9 cellular contexts compared by ENCODE assay signal in genomic region chr1:205354259-205354904, GRCh38. TPM values are rescaled to one million over a fixed set of nuclear protein-coding genes. Genes with fewer than 3 reads are reported as not detected.
DNase-seq lines count a peak whose midpoint lies in the region; ATAC-seq, FAIRE-seq and TF ChIP-seq lines count a peak whose summit lies in the region.
"Had no signal": no experiment of that assay in that cellular context is flagged by ENCODE, and none has a peak within 500 bp of the region (broad histone marks: within the 10 kb centered on the region; RNA-seq: fewer than 3 reads in every experiment).

No MANE protein-coding gene starts in this region.

- peaks cover 17% of the 10 kb centered on the region for H3K27me3 ChIP-seq in AG04450 (ENCODE audit: control insufficient read depth, insufficient read depth, low read length)
- H3K27me3 ChIP-seq in naive thymus-derived CD4-positive, alpha-beta T cell (ENCODE audit: control insufficient read depth in 2 of 2, insufficient read depth in 2 of 2, low read length in 2 of 2): no peaks in the 10 kb centered on the region
- no peaks in the 10 kb centered on the region for H3K27me3 ChIP-seq in testis

- H3K9me3 ChIP-seq in AG04450 (ENCODE audit: control insufficient read depth, insufficient read depth, low read length) (no peaks in the 10 kb centered on the region), testis (no peaks in the 10 kb centered on the region)
- H3K9me3 ChIP-seq in naive thymus-derived CD4-positive, alpha-beta T cell (ENCODE audit: control insufficient read depth in 2 of 3, low read length in 3 of 3): no peaks in the 10 kb centered on the region

- TF ChIP-seq POLR2A in H54 (IDR thresholded peaks at IDR 0.05; ENCODE audit: low read depth, low read length) (no peak), testis (IDR thresholded peaks at IDR 0.05) (no peak)

- 37 to 42% methylated on average over 3 of the region's 3 CpGs for WGBS in testis, 2 donors

- peaks cover 22% of the 10 kb centered on the region for H3K4me1 Mint-ChIP-seq in endothelial cell (ENCODE audit: unreplicated experiment)
- peaks cover 0 to 4% (median 0%) of the 10 kb centered on the region in 7 donors for H3K4me1 Mint-ChIP-seq in naive thymus-derived CD4-positive, alpha-beta T cell

- TF ChIP-seq CTCF in AG04450 (IDR thresholded peaks at IDR 0.05; ENCODE audit: low read depth, low read length) (peak; percentile 94), endothelial cell (IDR thresholded peaks at IDR 0.05; ENCODE audit: unreplicated experiment) (peak; percentile 91), testis (IDR thresholded peaks at IDR 0.05) (peak; percentile 87 to 91 (median 90))

- no peaks in the 10 kb centered on the region for H3K9me3 Mint-ChIP-seq in endothelial cell (ENCODE audit: unreplicated experiment)
- no peaks in the 10 kb centered on the region for H3K9me3 Mint-ChIP-seq in naive thymus-derived CD4-positive, alpha-beta T cell

- peaks cover 2% of the 10 kb centered on the region for H3K27me3 Mint-ChIP-seq in endothelial cell (ENCODE audit: unreplicated experiment)
- H3K27me3 Mint-ChIP-seq in naive thymus-derived CD4-positive, alpha-beta T cell: peaks cover 16 to 37% (median 20%) of the 10 kb centered on the region in 5 donors

- no peak overlapping the region for H3K4me3 ChIP-seq in AG04450 (ENCODE audit: low read depth, low read length)
- H3K4me3 ChIP-seq in naive thymus-derived CD4-positive, alpha-beta T cell (ENCODE audit: low read length): no peak overlapping the region
- no peak overlapping the region for H3K4me3 ChIP-seq in testis
- H3K4me3 ChIP-seq: skin epidermis had no signal

- H3K27ac ChIP-seq in AG04450 (ENCODE audit: low read depth, low read length) (no peak overlapping the region), testis (no peak overlapping the region)
- H3K27ac ChIP-seq in naive thymus-derived CD4-positive, alpha-beta T cell (ENCODE audit: low read depth, low read length): no peak overlapping the region
- H3K27ac ChIP-seq: skin epidermis had no signal

- DNase-seq in AG04450 (ENCODE audit: low read depth, low spot score) (peak; percentile 56), H54 (ENCODE audit: insufficient read length, low spot score) (peak; percentile 34), NCI-H748 treated with DMSO at 0.1 percent for 48 hours (lab: John Stamatoyannopoulos, UW) (peak; percentile 34), endothelial cell (ENCODE audit: low spot score) (peak; percentile 68), testis (peak; percentile 86)
- DNase-seq in activated CD8-positive, alpha-beta memory T cell treated with anti-CD3 and anti-CD28 coated beads for 1 hour (ENCODE audit: extremely low read depth in 1 of 2, low read depth in 1 of 2): peak; percentile 19 to 29
- peak in 8 of 9 donors; percentile 24 to 67 (median 52) for DNase-seq in naive thymus-derived CD4-positive, alpha-beta T cell

- no peaks in the 10 kb centered on the region for H3K4me1 ChIP-seq in naive thymus-derived CD4-positive, alpha-beta T cell (ENCODE audit: control insufficient read depth in 2 of 2, insufficient read depth in 2 of 2, low read length in 2 of 2)
- H3K4me1 ChIP-seq in testis: peaks cover 34% of the 10 kb centered on the region

- no peak overlapping the region for H3K4me3 Mint-ChIP-seq in endothelial cell (ENCODE audit: unreplicated experiment)
- H3K4me3 Mint-ChIP-seq in naive thymus-derived CD4-positive, alpha-beta T cell: no peak overlapping the region

- POLR2A ChIA-PET in AG04450 (lab: Yijun Ruan, JAX): interaction anchor here (0.9 kb wide), 1 partner anchor 131 kb away, joined by 3 read pairs; no protein-coding TSS in a partner anchor
- POLR2A ChIA-PET in naive thymus-derived CD4-positive, alpha-beta T cell (lab: Charles Lee): no interaction called here

- H3K27ac Mint-ChIP-seq in endothelial cell (ENCODE audit: unreplicated experiment): no peak overlapping the region
- peak overlapping the region in 1 of 9 donors; percentile 32 for H3K27ac Mint-ChIP-seq in naive thymus-derived CD4-positive, alpha-beta T cell

- ATAC-seq in naive thymus-derived CD4-positive, alpha-beta T cell: peak; percentile 82
- ATAC-seq in GM21447 (IDR thresholded peaks at IDR 0.05; ENCODE audit: unreplicated experiment): no peak

- H3K36me3 Mint-ChIP-seq in endothelial cell (ENCODE audit: low read depth, unreplicated experiment): no peaks in the 10 kb centered on the region
- no peaks in the 10 kb centered on the region for H3K36me3 Mint-ChIP-seq in naive thymus-derived CD4-positive, alpha-beta T cell

- intact Hi-C loops in naive thymus-derived CD4-positive, alpha-beta T cell (cut with micrococcal nuclease): loop anchor here (1.0 to 5.0 kb wide), 7 partner anchors 19 to 170 kb away; no protein-coding TSS in a partner anchor
- intact Hi-C loops in testis (cut with DNase I; ENCODE audit: low total_unique reads): loop anchor here (10.0 kb wide), 1 partner anchor 80 kb away; no protein-coding TSS in a partner anchor

- FAIRE-seq in H54 (lab: Jason Lieb, UNC): no peak

- no peaks in the 10 kb centered on the region for H3K36me3 ChIP-seq in naive thymus-derived CD4-positive, alpha-beta T cell (ENCODE audit: control insufficient read depth in 2 of 3, insufficient read depth in 3 of 3, low read length in 3 of 3)
- no peaks in the 10 kb centered on the region for H3K36me3 ChIP-seq in testis (ENCODE audit: low read depth, missing control alignments)

- CTCF ChIA-PET in AG04450 (lab: Charles Lee): interaction anchor here (0.5 to 8.9 kb wide), 76 partner anchors 8 to 1422 kb away, joined by 3 to 165 read pairs (median 5); partner anchors contain the start of genes LEMD1 and NUAK2
- CTCF ChIA-PET in naive thymus-derived CD4-positive, alpha-beta T cell (lab: Charles Lee): interaction anchor here (0.6 to 3.4 kb wide), 26 partner anchors 8 to 172 kb away, joined by 3 to 44 read pairs (median 4); partner anchors contain the start of gene NUAK2

RNA-seq across cellular contexts. Expression of gene KLHDC8A, which starts 2.3 kb away (rescaled TPM):
- polyA plus RNA-seq in AG04450 (2011; rRNA removed) (0.06 TPM in 1 of 2 replicates, not detected in the other), testis (ENCODE audit: insufficient read depth, low read depth, low replicate concordance) (10.5 TPM)
- not detected in 2 replicates for polyA minus RNA-seq in AG04450 (2011; rRNA and poly(A)+ RNA removed)
- total RNA-seq in endothelial cell (ENCODE audit: unreplicated experiment) (1.5 TPM), testis (10 to 100 TPM; 11.7 to 12.9 TPM)
- total RNA-seq in naive thymus-derived CD4-positive, alpha-beta T cell: not detected
- not detected for polyA plus RNA-seq in naive thymus-derived CD4-positive, alpha-beta T cell

RNA-seq across cellular contexts. Expression of gene NUAK2, which starts 32.8 kb away (rescaled TPM):
- polyA plus RNA-seq in AG04450 (2011; rRNA removed) (7.0 and 8.2 TPM in 2 replicates), testis (ENCODE audit: insufficient read depth, low read depth, low replicate concordance) (7.2 TPM)
- polyA minus RNA-seq in AG04450 (2011; rRNA and poly(A)+ RNA removed): 12.5 and 20.1 TPM in 2 replicates
- total RNA-seq in endothelial cell (ENCODE audit: unreplicated experiment) (3.6 TPM), testis (10 to 100 TPM; 13.4 to 19.6 TPM)
- total RNA-seq in naive thymus-derived CD4-positive, alpha-beta T cell: 10 to 100 TPM in 4 of 5 experiments, 1 to 10 TPM in 1; 9.1 to 57.8 (median 23.0) TPM
- 10 to 100 TPM; 40.7 to 85.5 TPM for polyA plus RNA-seq in naive thymus-derived CD4-positive, alpha-beta T cell

Comparison
In these comparisons a context has a peak if more than half of its experiments do, and no peak if none do; other contexts are left out.
1. DNase-seq: peak in every context shown above with its lines; median percentile 86 in testis; 68 in endothelial cell; 56 in AG04450; 52 in naive thymus-derived CD4-positive, alpha-beta T cell; 34 in H54; 34 in NCI-H748 treated with DMSO at 0.1 percent for 48 hours; 24 in activated CD8-positive, alpha-beta memory T cell treated with anti-CD3 and anti-CD28 coated beads for 1 hour.